In genomic region chr2:230658877-230659652, GRCh38 we compare ENCODE assay signal across 8 cellular contexts. TPM values are rescaled to one million over a fixed set of nuclear protein-coding genes. Genes with fewer than 3 reads are reported as not detected.
DNase-seq lines count a peak whose midpoint lies in the region; ATAC-seq, FAIRE-seq and TF ChIP-seq lines count a peak whose summit lies in the region.

No MANE protein-coding gene starts in this region.

- FAIRE-seq in GM19239 (lab: Jason Lieb, UNC) = peak; percentile 96

- H3K4me3 Mint-ChIP-seq in chondrocyte (ENCODE audit: unreplicated experiment) = no peak overlapping the region

- H3K27ac Mint-ChIP-seq in chondrocyte (ENCODE audit: unreplicated experiment) = no peak overlapping the region

- no peaks in the 10 kb centered on the region for H3K27me3 Mint-ChIP-seq in chondrocyte (ENCODE audit: low read depth)

- DNase-seq in GM19239 (ENCODE audit: insufficient read length, low spot score) (no peak), chondrocyte (ENCODE audit: low spot score) (no peak), NCI-H1105 (lab: John Stamatoyannopoulos, UW) (no peak), NCI-H128 (lab: John Stamatoyannopoulos, UW; ENCODE audit: unreplicated experiment) (no peak)
- DNase-seq in activated CD8-positive, alpha-beta memory T cell treated with anti-CD3 and anti-CD28 coated beads, Interleukin-2, amount 50 U/mL, for 48 hours = peak; percentile 86
- DNase-seq in stimulated activated CD4-positive, alpha-beta T cell treated with anti-CD3 and anti-CD28 coated beads, Interleukin-15, amount 100 ng/mL, for 24 hours = peak; percentile 88

- ATAC-seq in HG03159 (IDR thresholded peaks at IDR 0.05; ENCODE audit: unreplicated experiment) (peak; percentile 51), HG03097 (IDR thresholded peaks at IDR 0.05; ENCODE audit: low FRiP score, unreplicated experiment) (no peak)

- H3K4me1 Mint-ChIP-seq in chondrocyte (ENCODE audit: low read depth) = no peaks in the 10 kb centered on the region

- no peaks in the 10 kb centered on the region for H3K36me3 Mint-ChIP-seq in chondrocyte (ENCODE audit: low read depth)

- H3K9me3 Mint-ChIP-seq in chondrocyte (ENCODE audit: low read depth) = no peaks in the 10 kb centered on the region

- no peak for TF ChIP-seq CTCF in chondrocyte (IDR thresholded peaks at IDR 0.05)

RNA-seq across cellular contexts. Expression of gene CAB39, which starts 53.6 kb away (rescaled TPM):
- 30.9 to 34.7 TPM (median 33.4 TPM) in 3 replicates for total RNA-seq in chondrocyte

Comparison
In these comparisons a context has a peak if more than half of its experiments do, and no peak if none do; other contexts are left out.
1. DNase-seq: peak in activated CD8-positive, alpha-beta memory T cell treated with anti-CD3 and anti-CD28 coated beads, Interleukin-2, amount 50 U/mL, for 48 hours (single experiment) and stimulated activated CD4-positive, alpha-beta T cell treated with anti-CD3 and anti-CD28 coated beads, Interleukin-15, amount 100 ng/mL, for 24 hours (single experiment); none in GM19239 (single experiment), chondrocyte (single experiment), NCI-H1105 (single experiment) and NCI-H128 (single experiment).